17 cellular contexts compared by ENCODE assay signal in genomic region chr13:83286737-83287136, GRCh38.
"Had no signal": no experiment of that assay in that cellular context is flagged by ENCODE, and none has a peak within 500 bp of the region (broad histone marks: within the 10 kb centered on the region; RNA-seq: fewer than 3 reads in every experiment).

No MANE protein-coding gene starts in this region.

- H3K36me3 ChIP-seq: left lung, tibial artery, vagina, WERI-Rb-1 had no signal

- H3K4me2 ChIP-seq: smooth muscle cell had no signal

- H3K27me3 ChIP-seq: left lung, tibial artery, vagina had no signal

- H3K27ac ChIP-seq: left lung, tibial artery, vagina, WERI-Rb-1 had no signal

- H3K4me3 ChIP-seq: left lung, smooth muscle cell, tibial artery, vagina had no signal

- ATAC-seq: activated CD4-positive, alpha-beta T cell treated with anti-CD3 and anti-CD28 coated beads for 36 hours; activated T-cell treated with anti-CD3 and anti-CD28 coated beads, Interleukin-2, amount 50 U/mL, for 72 hours; left lung; natural killer cell treated with Interleukin-12 subunit alpha and Interleukin-12 subunit beta and Interleukin-15 and Interleukin-18, amount 100 ng/mL, for 72 hours; right cardiac atrium; stimulated activated memory B cell treated with anti-CD40 and anti-IgM and Interleukin-4, amounts not matched to agents 10 μg/mL and 1 μg/mL and 100 μg/mL, for 72 hours had no signal

- H3K4me1 ChIP-seq: left lung, tibial artery, vagina had no signal

- H3K9me3 ChIP-seq: left lung, tibial artery, vagina had no signal

- DNase-seq: activated CD4-positive, alpha-beta memory T cell treated with anti-CD3 and anti-CD28 coated beads, Interleukin-2, amount 10 ng/mL, durations not matched to agents 7 days and 5 days; activated CD4-positive, alpha-beta T cell treated with anti-CD3 and anti-CD28 coated beads for 36 hours; activated CD8-positive, alpha-beta memory T cell treated with anti-CD3 and anti-CD28 coated beads, Interleukin-2, amount 50 U/mL, for 4 hours; activated gamma-delta T cell treated with Interleukin-2 at 50 U/mL for 16 hours; activated naive CD8-positive, alpha-beta T cell treated with anti-CD3 and anti-CD28 coated beads, Interleukin-2, amount 10 ng/mL, durations not matched to agents 7 days and 5 days; activated T-cell treated with anti-CD3 and anti-CD28 coated beads, Interleukin-2, amount 50 U/mL, for 72 hours; anterior cingulate cortex; glutamatergic neuron; left lung; nucleus accumbens; right cardiac atrium; tibial artery; WERI-Rb-1 had no signal
